Comparison of ENCODE assay signal across 12 cellular contexts in the genomic region with DNA sequence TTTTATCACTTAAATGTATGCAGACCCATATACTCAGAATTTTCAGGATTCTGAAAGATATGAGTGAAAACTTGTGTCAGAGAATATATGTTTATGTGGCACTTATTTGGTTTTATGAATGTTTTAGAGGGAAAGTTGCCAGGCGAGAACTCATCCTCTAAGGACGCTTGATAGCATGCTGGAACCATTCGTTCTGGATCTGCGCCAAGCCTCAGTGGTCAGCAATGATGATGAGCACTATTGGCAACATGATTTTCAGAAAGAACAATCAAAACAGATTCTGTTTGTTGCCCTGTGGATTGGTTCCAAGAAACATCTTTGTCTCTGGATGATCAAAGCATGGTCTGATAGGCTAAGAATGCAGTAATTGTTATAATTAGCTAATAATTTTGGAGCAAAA. TPM values are rescaled to one million over a fixed set of nuclear protein-coding genes. Genes with fewer than 3 reads are reported as not detected.
A peak's percentile ranks its signal among the peaks of the same experiment; 100 is the strongest.
DNase-seq lines count a peak whose midpoint lies in the region; ATAC-seq and TF ChIP-seq lines count a peak whose summit lies in the region.
"Had no signal": no experiment of that assay in that cellular context is flagged by ENCODE, and none has a peak within 500 bp of the region (broad histone marks: within the 10 kb centered on the region; RNA-seq: fewer than 3 reads in every experiment).

No MANE protein-coding gene starts in this region.

- H3K4me3 ChIP-seq in fibroblast of the aortic adventitia (ENCODE audit: low read depth, low read length) = no peak overlapping the region
- peak overlapping the region; percentile 37 for H3K4me3 ChIP-seq in skeletal muscle satellite cell (ENCODE audit: low read length)

- DNase-seq in HFFc6 (peak; percentile 43), WTC11 (ENCODE audit: low spot score) (no peak), fibroblast of the aortic adventitia (ENCODE audit: low read depth) (peak; percentile 48), OCI-M2 (lab: John Stamatoyannopoulos, UW; ENCODE audit: unreplicated experiment) (no peak)
- no peak for DNase-seq in activated effector memory CD4-positive, alpha-beta T cell treated with Interleukin-2 at 50 U/mL for 16 hours
- no peak for DNase-seq in activated CD8-positive, alpha-beta memory T cell treated with anti-CD3 and anti-CD28 coated beads, Interleukin-2, amount 10 ng/mL, durations not matched to agents 7 days and 5 days
- DNase-seq in stimulated activated naive B cell treated with anti-CD40 and anti-IgM and Interleukin-4, amounts not matched to agents 10 μg/mL and 1 μg/mL and 100 μg/mL, for 72 hours = no peak
- DNase-seq: activated T-cell treated with anti-CD3 and anti-CD28 coated beads, Interleukin-2, amount 50 U/mL, for 4 hours; NCI-H1048; stimulated activated CD4-positive, alpha-beta T cell treated with anti-CD3 and anti-CD28 coated beads, Interleukin-15, amount 100 ng/mL, for 24 hours had no signal

- H3K36me3 Mint-ChIP-seq in HFFc6 (ENCODE audit: low read depth) (no peaks in the 10 kb centered on the region), WTC11 (no peaks in the 10 kb centered on the region)
- H3K36me3 Mint-ChIP-seq in activated CD8-positive, alpha-beta memory T cell treated with anti-CD3 and anti-CD28 coated beads, Interleukin-2, amount 10 ng/mL, durations not matched to agents 7 days and 5 days = no peaks in the 10 kb centered on the region
- no peaks in the 10 kb centered on the region for H3K36me3 Mint-ChIP-seq in stimulated activated naive B cell treated with anti-CD40 and anti-IgM and Interleukin-4, amounts not matched to agents 10 μg/mL and 1 μg/mL and 100 μg/mL, for 72 hours
- H3K36me3 Mint-ChIP-seq: stimulated activated memory B cell treated with anti-CD40 and anti-IgM and Interleukin-4, amounts not matched to agents 10 μg/mL and 1 μg/mL and 100 μg/mL, for 72 hours had no signal

- H3K9me3 ChIP-seq in skeletal muscle satellite cell (replicated peaks; ENCODE audit: low read length) = no peaks in the 10 kb centered on the region

- H3K9me3 Mint-ChIP-seq in HFFc6 = no peaks in the 10 kb centered on the region
- H3K9me3 Mint-ChIP-seq in WTC11 = 0 out of 2 replicates have a peak, but pooled peaks cover 3% of the 10 kb centered on the region
- H3K9me3 Mint-ChIP-seq in activated CD8-positive, alpha-beta memory T cell treated with anti-CD3 and anti-CD28 coated beads, Interleukin-2, amount 10 ng/mL, durations not matched to agents 7 days and 5 days (ENCODE audit: low read depth) = no peaks in the 10 kb centered on the region
- H3K9me3 Mint-ChIP-seq in stimulated activated naive B cell treated with anti-CD40 and anti-IgM and Interleukin-4, amounts not matched to agents 10 μg/mL and 1 μg/mL and 100 μg/mL, for 72 hours = no peaks in the 10 kb centered on the region
- H3K9me3 Mint-ChIP-seq: activated T-cell treated with anti-CD3 and anti-CD28 coated beads, Interleukin-2, amount 50 U/mL, for 4 hours; stimulated activated memory B cell treated with anti-CD40 and anti-IgM and Interleukin-4, amounts not matched to agents 10 μg/mL and 1 μg/mL and 100 μg/mL, for 72 hours had no signal

- peaks cover 38% of the 10 kb centered on the region for H3K4me1 ChIP-seq in skeletal muscle satellite cell (ENCODE audit: control insufficient read depth, insufficient read depth, low read length)

- POLR2A ChIA-PET in WTC11 (lab: Charles Lee) = no interaction called here

- H3K27me3 ChIP-seq in skeletal muscle satellite cell (ENCODE audit: control insufficient read depth, insufficient read depth, low read length) = no peaks in the 10 kb centered on the region

- CTCF ChIA-PET in WTC11 (lab: Charles Lee) = interaction anchor here (1.0 kb wide), 1 partner anchor 49 kb away, joined by 3 read pairs; no protein-coding TSS in a partner anchor
- CTCF ChIA-PET in activated CD8-positive, alpha-beta memory T cell treated with anti-CD3 and anti-CD28 coated beads, Interleukin-2, amount 10 ng/mL, durations not matched to agents 7 days and 5 days (lab: Charles Lee) = no interaction called here

- H3K27ac Mint-ChIP-seq in HFFc6 (peak overlapping the region; percentile 19; the same call in 1 of the 2 replicates), WTC11 (peak overlapping the region; percentile 93; the same call in 1 of the 2 replicates)
- no peak overlapping the region for H3K27ac Mint-ChIP-seq in activated CD8-positive, alpha-beta memory T cell treated with anti-CD3 and anti-CD28 coated beads, Interleukin-2, amount 10 ng/mL, durations not matched to agents 7 days and 5 days
- H3K27ac Mint-ChIP-seq in stimulated activated naive B cell treated with anti-CD40 and anti-IgM and Interleukin-4, amounts not matched to agents 10 μg/mL and 1 μg/mL and 100 μg/mL, for 72 hours = no peak overlapping the region
- H3K27ac Mint-ChIP-seq: stimulated activated memory B cell treated with anti-CD40 and anti-IgM and Interleukin-4, amounts not matched to agents 10 μg/mL and 1 μg/mL and 100 μg/mL, for 72 hours had no signal

- H3K4me3 Mint-ChIP-seq in HFFc6 (peak overlapping the region; percentile 15; the same call in 1 of the 2 replicates), WTC11 (no peak overlapping the region)
- H3K4me3 Mint-ChIP-seq in activated CD8-positive, alpha-beta memory T cell treated with anti-CD3 and anti-CD28 coated beads, Interleukin-2, amount 10 ng/mL, durations not matched to agents 7 days and 5 days = no peak overlapping the region
- no peak overlapping the region for H3K4me3 Mint-ChIP-seq in stimulated activated naive B cell treated with anti-CD40 and anti-IgM and Interleukin-4, amounts not matched to agents 10 μg/mL and 1 μg/mL and 100 μg/mL, for 72 hours
- H3K4me3 Mint-ChIP-seq: activated T-cell treated with anti-CD3 and anti-CD28 coated beads, Interleukin-2, amount 50 U/mL, for 4 hours; stimulated activated memory B cell treated with anti-CD40 and anti-IgM and Interleukin-4, amounts not matched to agents 10 μg/mL and 1 μg/mL and 100 μg/mL, for 72 hours had no signal

- peaks cover 9% of the 10 kb centered on the region for H3K27me3 Mint-ChIP-seq in HFFc6 (ENCODE audit: insufficient read depth)
- no peaks in the 10 kb centered on the region for H3K27me3 Mint-ChIP-seq in WTC11 (ENCODE audit: low read depth)
- H3K27me3 Mint-ChIP-seq in activated CD8-positive, alpha-beta memory T cell treated with anti-CD3 and anti-CD28 coated beads, Interleukin-2, amount 10 ng/mL, durations not matched to agents 7 days and 5 days = peaks cover 2% of the 10 kb centered on the region
- H3K27me3 Mint-ChIP-seq in stimulated activated naive B cell treated with anti-CD40 and anti-IgM and Interleukin-4, amounts not matched to agents 10 μg/mL and 1 μg/mL and 100 μg/mL, for 72 hours = no peaks in the 10 kb centered on the region
- H3K27me3 Mint-ChIP-seq: stimulated activated memory B cell treated with anti-CD40 and anti-IgM and Interleukin-4, amounts not matched to agents 10 μg/mL and 1 μg/mL and 100 μg/mL, for 72 hours had no signal

- TF ChIP-seq CTCF in HFFc6 (IDR thresholded peaks at IDR 0.05) (no peak), WTC11 (IDR thresholded peaks at IDR 0.05) (no peak), fibroblast of the aortic adventitia (IDR thresholded peaks at IDR 0.05; ENCODE audit: insufficient read depth, low read length) (no peak)

- H3K9ac ChIP-seq in skeletal muscle satellite cell (ENCODE audit: low read depth, low read length) = peak overlapping the region; percentile 63

- peak overlapping the region; percentile 65 for H3K4me2 ChIP-seq in skeletal muscle satellite cell (ENCODE audit: low read length)

- H3K36me3 ChIP-seq in skeletal muscle satellite cell (ENCODE audit: insufficient read depth, low read length) = no peaks in the 10 kb centered on the region

- H3K4me1 Mint-ChIP-seq in HFFc6 (ENCODE audit: low read depth) = peaks cover 39% of the 10 kb centered on the region
- peaks cover 30% of the 10 kb centered on the region for H3K4me1 Mint-ChIP-seq in WTC11
- H3K4me1 Mint-ChIP-seq in activated CD8-positive, alpha-beta memory T cell treated with anti-CD3 and anti-CD28 coated beads, Interleukin-2, amount 10 ng/mL, durations not matched to agents 7 days and 5 days = peaks cover 3% of the 10 kb centered on the region
- no peaks in the 10 kb centered on the region for H3K4me1 Mint-ChIP-seq in stimulated activated naive B cell treated with anti-CD40 and anti-IgM and Interleukin-4, amounts not matched to agents 10 μg/mL and 1 μg/mL and 100 μg/mL, for 72 hours
- H3K4me1 Mint-ChIP-seq: stimulated activated memory B cell treated with anti-CD40 and anti-IgM and Interleukin-4, amounts not matched to agents 10 μg/mL and 1 μg/mL and 100 μg/mL, for 72 hours had no signal

- no peak for ATAC-seq in WTC11
- ATAC-seq in activated CD8-positive, alpha-beta memory T cell treated with anti-CD3 and anti-CD28 coated beads, Interleukin-2, amount 10 ng/mL, durations not matched to agents 7 days and 5 days = no peak
- no peak for ATAC-seq in stimulated activated naive B cell treated with anti-CD40 and anti-IgM and Interleukin-4, amounts not matched to agents 10 μg/mL and 1 μg/mL and 100 μg/mL, for 72 hours (replicated peaks)
- ATAC-seq: activated T-cell treated with anti-CD3 and anti-CD28 coated beads, Interleukin-2, amount 50 U/mL, for 4 hours; stimulated activated memory B cell treated with anti-CD40 and anti-IgM and Interleukin-4, amounts not matched to agents 10 μg/mL and 1 μg/mL and 100 μg/mL, for 72 hours had no signal

TF ChIP-seq in WTC11, 78 proteins besides CTCF, POLR2A, EP300 and RAD21 (continues in another document):
- no peak for TF ChIP-seq GRHL2 (CRISPR knock-in tag; IDR thresholded peaks at IDR 0.05; ENCODE audit: insufficient replicate concordance, severe bottlenecking)
- no peak for TF ChIP-seq ZNF317 (CRISPR knock-in tag; IDR thresholded peaks at IDR 0.05; ENCODE audit: borderline replicate concordance, low read depth)
- TF ChIP-seq, protein P1, sequence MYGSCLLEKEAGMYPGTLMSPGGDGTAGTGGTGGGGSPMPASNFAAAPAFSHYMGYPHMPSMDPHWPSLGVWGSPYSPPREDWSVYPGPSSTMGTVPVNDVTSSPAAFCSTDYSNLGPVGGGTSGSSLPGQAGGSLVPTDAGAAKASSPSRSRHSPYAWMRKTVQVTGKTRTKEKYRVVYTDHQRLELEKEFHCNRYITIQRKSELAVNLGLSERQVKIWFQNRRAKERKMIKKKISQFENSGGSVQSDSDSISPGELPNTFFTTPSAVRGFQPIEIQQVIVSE (CRISPR knock-in tag; IDR thresholded peaks at IDR 0.05; ENCODE audit: borderline replicate concordance) = no peak

RNA-seq across cellular contexts. Expression of a gene that starts 32.1 kb away (rescaled TPM):
- 10 to 100 TPM; 22.2 to 36.4 (median 31.5) TPM for total RNA-seq in HFFc6 (2021; fragmentation: NEBNext Ultra II Directional; extraction: Animal tissue kit (Norgen Biotek cat#: 25700))
- 32.3 to 40.6 TPM (median 33.4 TPM) in 3 replicates for total RNA-seq in WTC11 (2021)
- total RNA-seq in fibroblast of the aortic adventitia (ENCODE audit: low replicate concordance) = 25.7 and 44.0 TPM in 2 replicates
- total RNA-seq in skeletal muscle satellite cell (2012; rRNA removed) = 26.4 and 29.5 TPM in 2 replicates
- 10 to 100 TPM; 17.3 to 23.4 TPM for total RNA-seq in activated CD8-positive, alpha-beta memory T cell treated with anti-CD3 and anti-CD28 coated beads, Interleukin-2, amount 10 ng/mL, durations not matched to agents 7 days and 5 days

Comparison
In these comparisons a context has a peak if more than half of its experiments do, and no peak if none do; other contexts are left out.
1. DNase-seq: peak in HFFc6 (single experiment) and fibroblast of the aortic adventitia (single experiment); none in WTC11 (single experiment), activated effector memory CD4-positive, alpha-beta T cell treated with Interleukin-2 at 50 U/mL for 16 hours (single experiment), activated CD8-positive, alpha-beta memory T cell treated with anti-CD3 and anti-CD28 coated beads, Interleukin-2, amount 10 ng/mL, durations not matched to agents 7 days and 5 days (single experiment), stimulated activated naive B cell treated with anti-CD40 and anti-IgM and Interleukin-4, amounts not matched to agents 10 μg/mL and 1 μg/mL and 100 μg/mL, for 72 hours (single experiment) and OCI-M2 (single experiment).
2. H3K27ac Mint-ChIP-seq: peak in HFFc6 (single experiment) and WTC11 (single experiment); none in activated CD8-positive, alpha-beta memory T cell treated with anti-CD3 and anti-CD28 coated beads, Interleukin-2, amount 10 ng/mL, durations not matched to agents 7 days and 5 days (single experiment) and stimulated activated naive B cell treated with anti-CD40 and anti-IgM and Interleukin-4, amounts not matched to agents 10 μg/mL and 1 μg/mL and 100 μg/mL, for 72 hours (single experiment).